ENCODE assay signal across 27 cellular contexts in genomic region chr4:117227925-117228324, GRCh38.
"Had no signal": no experiment of that assay in that cellular context is flagged by ENCODE, and none has a peak within 500 bp of the region (broad histone marks: within the 10 kb centered on the region; RNA-seq: fewer than 3 reads in every experiment).

No MANE protein-coding gene starts in this region.

- H3K4me3 Mint-ChIP-seq: natural killer cell; nephron; neural progenitor cell; stimulated activated effector memory CD8-positive, alpha-beta T cell treated with anti-CD3 and anti-CD28 coated beads, Interleukin-12 subunit alpha, Interleukin-12 subunit beta, amount 100 ng/mL, for 72 hours; stimulated activated naive B cell treated with anti-CD40 and anti-IgM and Interleukin-4, amounts not matched to agents 10 μg/mL and 1 μg/mL and 100 μg/mL, for 72 hours; stimulated activated naive CD8-positive, alpha-beta T cell treated with anti-CD3 and anti-CD28 coated beads, Interleukin-15, Interleukin-2, amounts not matched to agents 100 ng/mL and 50 ng/mL, for 24 hours had no signal

- ATAC-seq: natural killer cell; psoas muscle; right cardiac atrium; right lobe of liver; stimulated activated effector memory CD8-positive, alpha-beta T cell treated with anti-CD3 and anti-CD28 coated beads, Interleukin-12 subunit alpha, Interleukin-12 subunit beta, amount 100 ng/mL, for 72 hours; stimulated activated naive B cell treated with anti-CD40 and anti-IgM and Interleukin-4, amounts not matched to agents 10 μg/mL and 1 μg/mL and 100 μg/mL, for 72 hours had no signal

- H3K36me3 ChIP-seq: neural progenitor cell, ovary, right lobe of liver, sigmoid colon, stomach, thoracic aorta, thyroid gland, tibial nerve, upper lobe of left lung had no signal

- H3K4me1 ChIP-seq: neural progenitor cell, parathyroid adenoma, psoas muscle, right lobe of liver, sigmoid colon, stomach, thyroid gland, tibial nerve, upper lobe of left lung had no signal

- H3K27ac Mint-ChIP-seq: natural killer cell; nephron; neural progenitor cell; progenitor cell of endocrine pancreas; stimulated activated effector memory CD8-positive, alpha-beta T cell treated with anti-CD3 and anti-CD28 coated beads, Interleukin-12 subunit alpha, Interleukin-12 subunit beta, amount 100 ng/mL, for 72 hours; stimulated activated naive B cell treated with anti-CD40 and anti-IgM and Interleukin-4, amounts not matched to agents 10 μg/mL and 1 μg/mL and 100 μg/mL, for 72 hours; stimulated activated naive CD8-positive, alpha-beta T cell treated with anti-CD3 and anti-CD28 coated beads, Interleukin-15, Interleukin-2, amounts not matched to agents 100 ng/mL and 50 ng/mL, for 24 hours had no signal

- H3K4me1 Mint-ChIP-seq: natural killer cell; nephron; neural progenitor cell; stimulated activated effector memory CD8-positive, alpha-beta T cell treated with anti-CD3 and anti-CD28 coated beads, Interleukin-12 subunit alpha, Interleukin-12 subunit beta, amount 100 ng/mL, for 72 hours; stimulated activated naive B cell treated with anti-CD40 and anti-IgM and Interleukin-4, amounts not matched to agents 10 μg/mL and 1 μg/mL and 100 μg/mL, for 72 hours had no signal

- H3K27ac ChIP-seq: neural progenitor cell, ovary, parathyroid adenoma, psoas muscle, right lobe of liver, sigmoid colon, stomach, thoracic aorta, thyroid gland, tibial nerve, upper lobe of left lung had no signal

- H3K27me3 Mint-ChIP-seq: progenitor cell of endocrine pancreas; stimulated activated naive B cell treated with anti-CD40 and anti-IgM and Interleukin-4, amounts not matched to agents 10 μg/mL and 1 μg/mL and 100 μg/mL, for 72 hours; stimulated activated naive CD8-positive, alpha-beta T cell treated with anti-CD3 and anti-CD28 coated beads, Interleukin-15, Interleukin-2, amounts not matched to agents 100 ng/mL and 50 ng/mL, for 24 hours had no signal

- H3K4me3 ChIP-seq: neural progenitor cell, ovary, psoas muscle, right lobe of liver, sigmoid colon, stomach, thoracic aorta, thyroid gland, tibial nerve, upper lobe of left lung had no signal

- H3K9me3 Mint-ChIP-seq: nephron; neural progenitor cell; stimulated activated naive B cell treated with anti-CD40 and anti-IgM and Interleukin-4, amounts not matched to agents 10 μg/mL and 1 μg/mL and 100 μg/mL, for 72 hours; stimulated activated naive CD8-positive, alpha-beta T cell treated with anti-CD3 and anti-CD28 coated beads, Interleukin-15, Interleukin-2, amounts not matched to agents 100 ng/mL and 50 ng/mL, for 24 hours had no signal

- H3K4me2 ChIP-seq: neural progenitor cell had no signal

- H3K9ac ChIP-seq: neural progenitor cell, parathyroid adenoma had no signal

- H3K36me3 Mint-ChIP-seq: natural killer cell; neural progenitor cell; stimulated activated effector memory CD8-positive, alpha-beta T cell treated with anti-CD3 and anti-CD28 coated beads, Interleukin-12 subunit alpha, Interleukin-12 subunit beta, amount 100 ng/mL, for 72 hours; stimulated activated naive B cell treated with anti-CD40 and anti-IgM and Interleukin-4, amounts not matched to agents 10 μg/mL and 1 μg/mL and 100 μg/mL, for 72 hours had no signal

- H3K9me3 ChIP-seq: ovary, psoas muscle, right lobe of liver, sigmoid colon, stomach, thoracic aorta, thyroid gland, tibial nerve, upper lobe of left lung had no signal

- H3K79me2 ChIP-seq: parathyroid adenoma had no signal

- DNase-seq: natural killer cell; occipital lobe; ovary; posterior cingulate gyrus; psoas muscle; right cardiac atrium; right lobe of liver; sigmoid colon; small intestine; stimulated activated CD4-positive, alpha-beta T cell treated with anti-CD3 and anti-CD28 coated beads, Interleukin-15, amount 100 ng/mL, for 24 hours; stimulated activated CD4-positive, alpha-beta T cell treated with anti-CD3 and anti-CD28 coated beads, Interleukin-2, amount 100 ng/mL, for 24 hours; stimulated activated CD4-positive, alpha-beta T cell treated with anti-CD3 and anti-CD28 coated beads, Interleukin-2, amount 100 ng/mL, for 48 hours; stimulated activated CD4-positive, alpha-beta T cell treated with anti-CD3 and anti-CD28 coated beads, Interleukin-4, amount 100 ng/mL, for 24 hours; stimulated activated naive B cell treated with anti-CD40 and anti-IgM and Interleukin-4, amounts not matched to agents 10 μg/mL and 1 μg/mL and 100 μg/mL, for 72 hours; stimulated activated naive CD4-positive, alpha-beta T cell treated with Interleukin-2 at 50 U/mL for 16 hours; stomach; thyroid gland; trophoblast cell; upper lobe of left lung had no signal

- H3K27me3 ChIP-seq: neural progenitor cell, ovary, right lobe of liver, sigmoid colon, stomach, thyroid gland, tibial nerve, upper lobe of left lung had no signal

- H2AFZ ChIP-seq: neural progenitor cell, parathyroid adenoma had no signal
